1 cellular context compared by ENCODE assay signal in the genomic region with DNA sequence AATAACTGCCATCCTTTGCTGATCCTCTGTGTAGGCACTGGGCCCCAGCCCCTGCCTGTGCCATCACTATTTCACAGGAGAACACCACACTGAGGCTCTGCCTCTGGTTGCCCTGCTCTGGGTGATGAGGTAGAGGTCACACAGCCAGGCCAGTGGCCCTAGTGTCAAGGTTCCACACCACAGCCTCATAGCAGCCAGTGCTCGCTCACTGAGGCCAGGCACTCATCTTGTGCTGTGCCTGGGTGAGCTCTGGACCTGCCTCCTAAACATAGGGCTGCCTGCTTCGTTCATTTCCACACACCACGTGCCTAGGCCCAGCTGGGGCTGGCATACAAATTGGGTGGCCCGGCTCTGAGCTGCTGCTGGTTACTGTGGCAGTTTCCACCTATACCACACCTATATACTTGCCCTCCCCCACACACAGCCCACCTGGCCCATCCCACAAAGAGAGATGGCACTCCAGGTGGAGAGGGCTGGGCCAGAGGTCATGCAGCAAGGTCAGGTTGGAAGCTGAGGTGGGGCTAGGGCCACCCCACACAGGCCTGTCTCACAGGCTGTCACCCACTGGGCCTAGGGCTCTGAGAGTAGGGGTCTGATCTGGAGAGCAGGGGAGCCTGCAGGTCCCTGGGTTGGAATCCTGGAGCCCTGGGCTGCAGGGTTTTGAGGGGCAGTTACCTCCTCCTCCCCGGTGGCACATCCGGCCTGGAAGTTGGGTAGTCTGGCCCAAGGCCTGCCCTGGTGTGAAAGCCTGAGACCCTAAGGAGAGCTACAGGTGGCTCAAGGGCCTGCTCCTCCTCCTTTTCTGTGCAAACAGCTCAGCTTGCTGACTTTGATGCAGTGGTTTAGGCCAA.
TF ChIP-seq lines count a peak whose summit lies in the region.

No MANE protein-coding gene starts in this region.

TF ChIP-seq in WTC11, 78 proteins besides CTCF, POLR2A, EP300 and RAD21 (continued from another document):
- TF ChIP-seq, protein P1, sequence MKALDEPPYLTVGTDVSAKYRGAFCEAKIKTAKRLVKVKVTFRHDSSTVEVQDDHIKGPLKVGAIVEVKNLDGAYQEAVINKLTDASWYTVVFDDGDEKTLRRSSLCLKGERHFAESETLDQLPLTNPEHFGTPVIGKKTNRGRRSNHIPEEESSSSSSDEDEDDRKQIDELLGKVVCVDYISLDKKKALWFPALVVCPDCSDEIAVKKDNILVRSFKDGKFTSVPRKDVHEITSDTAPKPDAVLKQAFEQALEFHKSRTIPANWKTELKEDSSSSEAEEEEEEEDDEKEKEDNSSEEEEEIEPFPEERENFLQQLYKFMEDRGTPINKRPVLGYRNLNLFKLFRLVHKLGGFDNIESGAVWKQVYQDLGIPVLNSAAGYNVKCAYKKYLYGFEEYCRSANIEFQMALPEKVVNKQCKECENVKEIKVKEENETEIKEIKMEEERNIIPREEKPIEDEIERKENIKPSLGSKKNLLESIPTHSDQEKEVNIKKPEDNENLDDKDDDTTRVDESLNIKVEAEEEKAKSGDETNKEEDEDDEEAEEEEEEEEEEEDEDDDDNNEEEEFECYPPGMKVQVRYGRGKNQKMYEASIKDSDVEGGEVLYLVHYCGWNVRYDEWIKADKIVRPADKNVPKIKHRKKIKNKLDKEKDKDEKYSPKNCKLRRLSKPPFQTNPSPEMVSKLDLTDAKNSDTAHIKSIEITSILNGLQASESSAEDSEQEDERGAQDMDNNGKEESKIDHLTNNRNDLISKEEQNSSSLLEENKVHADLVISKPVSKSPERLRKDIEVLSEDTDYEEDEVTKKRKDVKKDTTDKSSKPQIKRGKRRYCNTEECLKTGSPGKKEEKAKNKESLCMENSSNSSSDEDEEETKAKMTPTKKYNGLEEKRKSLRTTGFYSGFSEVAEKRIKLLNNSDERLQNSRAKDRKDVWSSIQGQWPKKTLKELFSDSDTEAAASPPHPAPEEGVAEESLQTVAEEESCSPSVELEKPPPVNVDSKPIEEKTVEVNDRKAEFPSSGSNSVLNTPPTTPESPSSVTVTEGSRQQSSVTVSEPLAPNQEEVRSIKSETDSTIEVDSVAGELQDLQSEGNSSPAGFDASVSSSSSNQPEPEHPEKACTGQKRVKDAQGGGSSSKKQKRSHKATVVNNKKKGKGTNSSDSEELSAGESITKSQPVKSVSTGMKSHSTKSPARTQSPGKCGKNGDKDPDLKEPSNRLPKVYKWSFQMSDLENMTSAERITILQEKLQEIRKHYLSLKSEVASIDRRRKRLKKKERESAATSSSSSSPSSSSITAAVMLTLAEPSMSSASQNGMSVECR (CRISPR knock-in tag; IDR thresholded peaks at IDR 0.05; ENCODE audit: borderline replicate concordance): no peak
- TF ChIP-seq HMGA2 (CRISPR knock-in tag; IDR thresholded peaks at IDR 0.05) (no peak), TEAD4 (CRISPR knock-in tag; IDR thresholded peaks at IDR 0.05) (no peak), NFATC4 (CRISPR knock-in tag; IDR thresholded peaks at IDR 0.05) (no peak)
- TF ChIP-seq, protein P2, sequence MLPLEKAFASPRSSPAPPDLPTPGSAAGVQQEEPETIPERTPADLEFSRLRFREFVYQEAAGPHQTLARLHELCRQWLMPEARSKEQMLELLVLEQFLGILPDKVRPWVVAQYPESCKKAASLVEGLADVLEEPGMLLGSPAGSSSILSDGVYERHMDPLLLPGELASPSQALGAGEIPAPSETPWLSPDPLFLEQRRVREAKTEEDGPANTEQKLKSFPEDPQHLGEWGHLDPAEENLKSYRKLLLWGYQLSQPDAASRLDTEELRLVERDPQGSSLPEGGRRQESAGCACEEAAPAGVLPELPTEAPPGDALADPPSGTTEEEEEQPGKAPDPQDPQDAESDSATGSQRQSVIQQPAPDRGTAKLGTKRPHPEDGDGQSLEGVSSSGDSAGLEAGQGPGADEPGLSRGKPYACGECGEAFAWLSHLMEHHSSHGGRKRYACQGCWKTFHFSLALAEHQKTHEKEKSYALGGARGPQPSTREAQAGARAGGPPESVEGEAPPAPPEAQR (CRISPR knock-in tag; IDR thresholded peaks at IDR 0.05): no peak
- TF ChIP-seq, protein P3, sequence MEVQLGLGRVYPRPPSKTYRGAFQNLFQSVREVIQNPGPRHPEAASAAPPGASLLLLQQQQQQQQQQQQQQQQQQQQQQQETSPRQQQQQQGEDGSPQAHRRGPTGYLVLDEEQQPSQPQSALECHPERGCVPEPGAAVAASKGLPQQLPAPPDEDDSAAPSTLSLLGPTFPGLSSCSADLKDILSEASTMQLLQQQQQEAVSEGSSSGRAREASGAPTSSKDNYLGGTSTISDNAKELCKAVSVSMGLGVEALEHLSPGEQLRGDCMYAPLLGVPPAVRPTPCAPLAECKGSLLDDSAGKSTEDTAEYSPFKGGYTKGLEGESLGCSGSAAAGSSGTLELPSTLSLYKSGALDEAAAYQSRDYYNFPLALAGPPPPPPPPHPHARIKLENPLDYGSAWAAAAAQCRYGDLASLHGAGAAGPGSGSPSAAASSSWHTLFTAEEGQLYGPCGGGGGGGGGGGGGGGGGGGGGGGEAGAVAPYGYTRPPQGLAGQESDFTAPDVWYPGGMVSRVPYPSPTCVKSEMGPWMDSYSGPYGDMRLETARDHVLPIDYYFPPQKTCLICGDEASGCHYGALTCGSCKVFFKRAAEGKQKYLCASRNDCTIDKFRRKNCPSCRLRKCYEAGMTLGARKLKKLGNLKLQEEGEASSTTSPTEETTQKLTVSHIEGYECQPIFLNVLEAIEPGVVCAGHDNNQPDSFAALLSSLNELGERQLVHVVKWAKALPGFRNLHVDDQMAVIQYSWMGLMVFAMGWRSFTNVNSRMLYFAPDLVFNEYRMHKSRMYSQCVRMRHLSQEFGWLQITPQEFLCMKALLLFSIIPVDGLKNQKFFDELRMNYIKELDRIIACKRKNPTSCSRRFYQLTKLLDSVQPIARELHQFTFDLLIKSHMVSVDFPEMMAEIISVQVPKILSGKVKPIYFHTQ (CRISPR knock-in tag; IDR thresholded peaks at IDR 0.05): no peak
- TF ChIP-seq, protein P4, sequence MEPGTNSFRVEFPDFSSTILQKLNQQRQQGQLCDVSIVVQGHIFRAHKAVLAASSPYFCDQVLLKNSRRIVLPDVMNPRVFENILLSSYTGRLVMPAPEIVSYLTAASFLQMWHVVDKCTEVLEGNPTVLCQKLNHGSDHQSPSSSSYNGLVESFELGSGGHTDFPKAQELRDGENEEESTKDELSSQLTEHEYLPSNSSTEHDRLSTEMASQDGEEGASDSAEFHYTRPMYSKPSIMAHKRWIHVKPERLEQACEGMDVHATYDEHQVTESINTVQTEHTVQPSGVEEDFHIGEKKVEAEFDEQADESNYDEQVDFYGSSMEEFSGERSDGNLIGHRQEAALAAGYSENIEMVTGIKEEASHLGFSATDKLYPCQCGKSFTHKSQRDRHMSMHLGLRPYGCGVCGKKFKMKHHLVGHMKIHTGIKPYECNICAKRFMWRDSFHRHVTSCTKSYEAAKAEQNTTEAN (CRISPR knock-in tag; IDR thresholded peaks at IDR 0.05): no peak
- TF ChIP-seq, protein P5, sequence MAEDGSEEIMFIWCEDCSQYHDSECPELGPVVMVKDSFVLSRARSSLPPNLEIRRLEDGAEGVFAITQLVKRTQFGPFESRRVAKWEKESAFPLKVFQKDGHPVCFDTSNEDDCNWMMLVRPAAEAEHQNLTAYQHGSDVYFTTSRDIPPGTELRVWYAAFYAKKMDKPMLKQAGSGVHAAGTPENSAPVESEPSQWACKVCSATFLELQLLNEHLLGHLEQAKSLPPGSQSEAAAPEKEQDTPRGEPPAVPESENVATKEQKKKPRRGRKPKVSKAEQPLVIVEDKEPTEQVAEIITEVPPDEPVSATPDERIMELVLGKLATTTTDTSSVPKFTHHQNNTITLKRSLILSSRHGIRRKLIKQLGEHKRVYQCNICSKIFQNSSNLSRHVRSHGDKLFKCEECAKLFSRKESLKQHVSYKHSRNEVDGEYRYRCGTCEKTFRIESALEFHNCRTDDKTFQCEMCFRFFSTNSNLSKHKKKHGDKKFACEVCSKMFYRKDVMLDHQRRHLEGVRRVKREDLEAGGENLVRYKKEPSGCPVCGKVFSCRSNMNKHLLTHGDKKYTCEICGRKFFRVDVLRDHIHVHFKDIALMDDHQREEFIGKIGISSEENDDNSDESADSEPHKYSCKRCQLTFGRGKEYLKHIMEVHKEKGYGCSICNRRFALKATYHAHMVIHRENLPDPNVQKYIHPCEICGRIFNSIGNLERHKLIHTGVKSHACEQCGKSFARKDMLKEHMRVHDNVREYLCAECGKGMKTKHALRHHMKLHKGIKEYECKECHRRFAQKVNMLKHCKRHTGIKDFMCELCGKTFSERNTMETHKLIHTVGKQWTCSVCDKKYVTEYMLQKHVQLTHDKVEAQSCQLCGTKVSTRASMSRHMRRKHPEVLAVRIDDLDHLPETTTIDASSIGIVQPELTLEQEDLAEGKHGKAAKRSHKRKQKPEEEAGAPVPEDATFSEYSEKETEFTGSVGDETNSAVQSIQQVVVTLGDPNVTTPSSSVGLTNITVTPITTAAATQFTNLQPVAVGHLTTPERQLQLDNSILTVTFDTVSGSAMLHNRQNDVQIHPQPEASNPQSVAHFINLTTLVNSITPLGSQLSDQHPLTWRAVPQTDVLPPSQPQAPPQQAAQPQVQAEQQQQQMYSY (CRISPR knock-in tag; IDR thresholded peaks at IDR 0.05): no peak
